In the genomic region with DNA sequence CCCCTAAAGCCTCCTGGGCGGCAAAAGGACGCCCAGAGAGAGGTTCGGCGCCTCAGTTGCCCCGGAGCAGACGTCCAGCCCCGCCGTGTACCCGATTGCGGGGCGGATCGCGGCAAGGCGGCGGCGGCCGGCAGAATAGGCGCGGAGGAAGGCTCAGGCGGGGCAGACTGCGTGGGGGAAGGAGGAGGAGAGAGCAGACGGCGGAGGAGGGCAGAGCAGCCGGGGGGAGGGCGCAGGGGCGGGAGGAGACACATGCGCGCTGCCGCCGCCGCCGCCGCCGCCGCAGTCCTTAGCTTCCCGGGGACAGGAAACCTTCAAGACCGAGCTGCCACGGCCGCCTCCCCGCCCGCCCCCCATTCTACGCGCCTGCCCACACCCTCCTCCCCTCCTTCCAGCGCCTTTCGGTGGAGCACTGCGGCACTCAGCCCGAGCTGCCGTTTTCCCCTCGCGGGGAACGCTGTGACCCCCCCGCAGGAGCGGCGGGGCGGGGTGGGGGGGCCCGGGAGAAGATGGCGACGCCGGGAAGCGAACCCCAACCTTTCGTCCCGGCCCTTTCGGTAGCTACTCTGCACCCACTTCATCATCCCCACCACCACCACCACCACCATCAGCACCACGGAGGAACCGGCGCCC, we compare ENCODE assay signal across 8 cellular contexts.
A peak's percentile ranks its signal among the peaks of the same experiment; 100 is the strongest.
DNase-seq lines count a peak whose midpoint lies in the region; ATAC-seq and FAIRE-seq lines count a peak whose summit lies in the region.

A gene with protein sequence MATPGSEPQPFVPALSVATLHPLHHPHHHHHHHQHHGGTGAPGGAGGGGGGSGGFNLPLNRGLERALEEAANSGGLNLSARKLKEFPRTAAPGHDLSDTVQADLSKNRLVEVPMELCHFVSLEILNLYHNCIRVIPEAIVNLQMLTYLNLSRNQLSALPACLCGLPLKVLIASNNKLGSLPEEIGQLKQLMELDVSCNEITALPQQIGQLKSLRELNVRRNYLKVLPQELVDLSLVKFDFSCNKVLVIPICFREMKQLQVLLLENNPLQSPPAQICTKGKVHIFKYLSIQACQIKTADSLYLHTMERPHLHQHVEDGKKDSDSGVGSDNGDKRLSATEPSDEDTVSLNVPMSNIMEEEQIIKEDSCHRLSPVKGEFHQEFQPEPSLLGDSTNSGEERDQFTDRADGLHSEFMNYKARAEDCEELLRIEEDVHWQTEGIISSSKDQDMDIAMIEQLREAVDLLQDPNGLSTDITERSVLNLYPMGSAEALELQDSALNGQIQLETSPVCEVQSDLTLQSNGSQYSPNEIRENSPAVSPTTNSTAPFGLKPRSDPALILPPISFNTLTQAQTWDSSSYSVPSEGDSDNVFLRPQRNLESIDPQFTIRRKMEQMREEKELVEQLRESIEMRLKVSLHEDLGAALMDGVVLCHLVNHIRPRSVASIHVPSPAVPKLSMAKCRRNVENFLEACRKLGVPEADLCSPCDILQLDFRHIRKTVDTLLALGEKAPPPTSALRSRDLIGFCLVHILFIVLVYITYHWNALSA (plus strand): TSS at position 283 of the 633 bp plus-strand sequence. CDS start 227 bp downstream, at position 510.

- H3K9ac ChIP-seq in BLaER1 treated with 17β-estradiol and CSF1 and Interleukin-3, amounts not matched to agents 10 nM and 100 nM, result peak within 1 kb of the TSS; percentile 87 to 96 (median 92)

- peak within 1 kb of the TSS; percentile 89 to 100 (median 96) for H3K4me2 ChIP-seq in BLaER1 treated with 17β-estradiol and CSF1 and Interleukin-3, amounts not matched to agents 10 nM and 100 nM

- peaks cover 36% of the 10 kb centered on the region for H3K4me1 Mint-ChIP-seq in memory B cell

- H3K9me3 Mint-ChIP-seq in memory B cell, result no peaks in the 10 kb centered on the region

- H3K27ac ChIP-seq in BLaER1 treated with 17β-estradiol and CSF1 and Interleukin-3, amounts not matched to agents 10 nM and 100 nM, result peak within 1 kb of the TSS; percentile 75 to 95 (median 92)
- H3K27ac ChIP-seq in effector memory CD4-positive, alpha-beta T cell (ENCODE audit: insufficient read depth, low read length, poor library complexity, severe bottlenecking), result peak within 1 kb of the TSS; percentile 74

- H3K27me3 ChIP-seq in BLaER1 treated with 17β-estradiol and CSF1 and Interleukin-3, amounts not matched to agents 10 nM and 100 nM, result no peaks in the 10 kb centered on the region; a peak in 1 of 22 replicates
- H3K27me3 ChIP-seq in effector memory CD4-positive, alpha-beta T cell (replicated peaks; ENCODE audit: control insufficient read depth, insufficient read depth, low read length, poor library complexity, severe bottlenecking), result no peaks in the 10 kb centered on the region

- peaks cover 27 to 40% (median 35%) of the 10 kb centered on the region in 11 experiments for H4K20me1 ChIP-seq in BLaER1 treated with 17β-estradiol and CSF1 and Interleukin-3, amounts not matched to agents 10 nM and 100 nM

- no peaks in the 10 kb centered on the region for H3K9me3 ChIP-seq in BLaER1 treated with 17β-estradiol and CSF1 and Interleukin-3, amounts not matched to agents 10 nM and 100 nM (replicated peaks in 1 of 11)
- no peaks in the 10 kb centered on the region for H3K9me3 ChIP-seq in effector memory CD4-positive, alpha-beta T cell (ENCODE audit: control insufficient read depth, low read length)

- peak within 1 kb of the TSS; percentile 96 for H3K27ac Mint-ChIP-seq in memory B cell

- no peak for FAIRE-seq in HTR-8/SVneo (lab: Jason Lieb, UNC)

- no peaks in the 10 kb centered on the region for H3K27me3 Mint-ChIP-seq in memory B cell

- peak within 1 kb of the TSS; percentile 84 to 99 (median 98) for H3K4me3 ChIP-seq in BLaER1 treated with 17β-estradiol and CSF1 and Interleukin-3, amounts not matched to agents 10 nM and 100 nM
- peak within 1 kb of the TSS; percentile 95 for H3K4me3 ChIP-seq in effector memory CD4-positive, alpha-beta T cell (ENCODE audit: insufficient read depth, low read depth, low read length, poor library complexity, severe bottlenecking)

- peak within 1 kb of the TSS; percentile 96 for H3K4me3 Mint-ChIP-seq in memory B cell

- no peaks in the 10 kb centered on the region for H3K36me3 Mint-ChIP-seq in memory B cell

- H3K4me1 ChIP-seq in BLaER1 treated with 17β-estradiol and CSF1 and Interleukin-3, amounts not matched to agents 10 nM and 100 nM, result peaks cover 29 to 39% (median 34%) of the 10 kb centered on the region in 10 experiments
- H3K4me1 ChIP-seq in effector memory CD4-positive, alpha-beta T cell (ENCODE audit: control insufficient read depth, insufficient read depth, low read length, poor library complexity, severe bottlenecking), result peaks cover 20% of the 10 kb centered on the region

- ATAC-seq in GM19452 (IDR thresholded peaks at IDR 0.05; ENCODE audit: unreplicated experiment) (peak; percentile 59), memory B cell (ENCODE audit: low read depth) (peak; percentile 76)

- peak; percentile 56 for DNase-seq in HTR-8/SVneo (ENCODE audit: insufficient read length, low spot score)
- peak; percentile 91 for DNase-seq in NOMO-1 treated with dmso at 0.1 percent for 144 hours (lab: John Stamatoyannopoulos, UW; ENCODE audit: unreplicated experiment)
- peak; percentile 79 to 80 for DNase-seq in activated CD8-positive, alpha-beta memory T cell treated with anti-CD3 and anti-CD28 coated beads for 4 hours (ENCODE audit: low read depth in 2 of 2)
- peak; percentile 74 to 76 (median 74) for DNase-seq in effector memory CD4-positive, alpha-beta T cell
- DNase-seq in memory B cell (ENCODE audit: low spot score in 2 of 2), result peak; percentile 67 to 70
- peak; percentile 73 for DNase-seq in stimulated activated CD8-positive, alpha-beta memory T cell treated with anti-CD3 and anti-CD28 coated beads, Interleukin-12 subunit alpha, Interleukin-12 subunit beta, amount 100 ng/mL, for 24 hours (ENCODE audit: extremely low read depth)

- peaks cover 0 to 4% (median 0%) of the 10 kb centered on the region in 11 experiments; a peak in 1 of 22 replicates for H3K36me3 ChIP-seq in BLaER1 treated with 17β-estradiol and CSF1 and Interleukin-3, amounts not matched to agents 10 nM and 100 nM
- H3K36me3 ChIP-seq in effector memory CD4-positive, alpha-beta T cell (ENCODE audit: control insufficient read depth, insufficient read depth, low read length), result no peaks in the 10 kb centered on the region

Comparison
In these comparisons a context has a peak if more than half of its experiments do, and no peak if none do; other contexts are left out.
1. Peak in every context shown above with its lines: DNase-seq, ATAC-seq, H3K4me3 ChIP-seq and H3K27ac ChIP-seq.